Comparison of ENCODE assay signal across 8 cellular contexts in the genomic region with DNA sequence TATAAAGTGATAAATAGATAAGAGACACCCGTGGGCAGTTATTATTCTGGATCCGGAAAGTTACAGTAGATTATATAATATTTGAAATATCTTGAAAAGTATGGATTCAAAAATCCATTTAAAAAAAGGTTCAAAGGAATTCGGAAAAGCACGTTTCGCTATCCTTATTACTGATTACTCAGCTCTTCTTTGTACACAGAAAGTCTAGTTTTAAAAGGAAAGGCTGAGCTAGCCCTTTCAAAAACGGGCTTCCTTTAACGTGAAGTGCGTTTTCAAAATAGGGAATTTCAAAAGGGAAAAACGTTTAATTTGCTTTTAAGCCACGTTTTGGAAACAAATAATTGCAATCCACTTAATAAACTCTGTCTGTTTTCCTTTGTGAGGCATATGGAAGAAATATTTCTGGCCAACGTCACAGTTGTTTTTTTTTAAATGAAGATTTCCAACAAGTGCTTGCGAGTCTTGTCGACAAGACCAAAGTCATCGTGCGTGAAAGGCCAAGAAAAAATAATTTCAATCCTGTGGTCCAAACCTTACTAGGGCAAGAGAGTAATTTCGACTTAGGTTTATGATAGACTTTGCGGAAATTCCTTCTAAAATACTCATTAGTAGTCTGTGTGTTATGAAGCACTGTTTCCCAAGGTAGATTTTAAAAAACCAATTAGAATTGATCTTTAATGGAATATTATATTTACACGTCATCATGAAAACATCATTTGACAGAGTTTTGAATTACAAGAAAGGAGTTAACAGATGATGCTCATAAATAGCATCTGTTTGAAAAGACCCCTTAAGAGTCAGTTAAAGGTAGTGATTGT.
DNase-seq lines count a peak whose midpoint lies in the region; ATAC-seq and TF ChIP-seq lines count a peak whose summit lies in the region.

No MANE protein-coding gene starts in this region.

- no peak overlapping the region for H2AFZ ChIP-seq in OCI-LY1 (ENCODE audit: low read length)

- H3K4me1 ChIP-seq in OCI-LY1 (ENCODE audit: insufficient read depth, low read length, severe bottlenecking): peaks cover 42% of the 10 kb centered on the region
- H3K4me1 ChIP-seq in muscle layer of colon (ENCODE audit: insufficient read depth, low read length): peaks cover 15% of the 10 kb centered on the region

- no peaks in the 10 kb centered on the region for H3K79me2 ChIP-seq in OCI-LY1 (ENCODE audit: insufficient read depth, low read length)

- H3F3A ChIP-seq in OCI-LY1 (ENCODE audit: insufficient read depth, low read length): 0 out of 2 replicates have a peak, but pooled peaks cover 2% of the 10 kb centered on the region

- H3K9me2 ChIP-seq in OCI-LY1 (ENCODE audit: low read depth, low read length): no peaks in the 10 kb centered on the region

- no peaks in the 10 kb centered on the region for H3K36me3 ChIP-seq in OCI-LY1 (ENCODE audit: insufficient read depth, low read length)
- no peaks in the 10 kb centered on the region for H3K36me3 ChIP-seq in muscle layer of colon (ENCODE audit: insufficient read depth, low read length)

- H3K4me3 ChIP-seq in OCI-LY1 (ENCODE audit: low read depth, low read length, poor library complexity, severe bottlenecking) (peak overlapping the region; percentile 62), coronary artery (peak overlapping the region; percentile 85), muscle layer of colon (ENCODE audit: low read depth in 1 of 2, low read length in 2 of 2) (peak overlapping the region; percentile 57 to 63)

- H3K9ac ChIP-seq in OCI-LY1 (ENCODE audit: low read length): peak overlapping the region; percentile 65
- H3K9ac ChIP-seq in muscle layer of colon (ENCODE audit: low read length): peak overlapping the region; percentile 35

- H3K9me3 ChIP-seq in OCI-LY1 (ENCODE audit: low read length): no peaks in the 10 kb centered on the region
- H3K9me3 ChIP-seq in muscle layer of colon (ENCODE audit: low read length): no peaks in the 10 kb centered on the region

- H3K27ac ChIP-seq in OCI-LY1 (ENCODE audit: low read depth, low read length, poor library complexity, severe bottlenecking) (no peak overlapping the region), coronary artery (peak overlapping the region; percentile 98 to 99), muscle layer of colon (ENCODE audit: low read depth, low read length) (peak overlapping the region; percentile 100)

- DNase-seq in NCI-H2171 treated with DMSO at 0.1 percent for 48 hours (lab: John Stamatoyannopoulos, UW) (peak; percentile 68), NCI-H2171 (lab: John Stamatoyannopoulos, UW) (no peak), coronary artery (ENCODE audit: low spot score) (no peak), cortex of kidney (lab: John Stamatoyannopoulos, UW) (no peak), AML-193 (lab: John Stamatoyannopoulos, UW) (no peak)

- no peak for TF ChIP-seq CTCF in OCI-LY1 (IDR thresholded peaks at IDR 0.05; ENCODE audit: low read length)
- TF ChIP-seq CTCF in coronary artery (IDR thresholded peaks at IDR 0.05): no peak

- peak overlapping the region; percentile 75 for H3K4me2 ChIP-seq in OCI-LY1 (ENCODE audit: low read length)

- H3K27me3 ChIP-seq in OCI-LY1 (ENCODE audit: insufficient read depth, low read length) (no peaks in the 10 kb centered on the region), muscle layer of colon (ENCODE audit: control insufficient read depth in 1 of 2, insufficient read depth in 2 of 2, low read length in 2 of 2) (no peaks in the 10 kb centered on the region)

- H4K20me1 ChIP-seq in OCI-LY1 (ENCODE audit: insufficient read depth, low read length): no peaks in the 10 kb centered on the region

- no peak for ATAC-seq in HG03095 (IDR thresholded peaks at IDR 0.05; ENCODE audit: unreplicated experiment)
